ENCODE assay signal across 1 cellular context in genomic region chr2:69203166-69203985, GRCh38.
TF ChIP-seq lines count a peak whose summit lies in the region.

No MANE protein-coding gene starts in this region.

TF ChIP-seq in HepG2, 621 proteins besides CTCF, POLR2A, EP300 and RAD21 (continued from another document):
- TF ChIP-seq, protein P1, sequence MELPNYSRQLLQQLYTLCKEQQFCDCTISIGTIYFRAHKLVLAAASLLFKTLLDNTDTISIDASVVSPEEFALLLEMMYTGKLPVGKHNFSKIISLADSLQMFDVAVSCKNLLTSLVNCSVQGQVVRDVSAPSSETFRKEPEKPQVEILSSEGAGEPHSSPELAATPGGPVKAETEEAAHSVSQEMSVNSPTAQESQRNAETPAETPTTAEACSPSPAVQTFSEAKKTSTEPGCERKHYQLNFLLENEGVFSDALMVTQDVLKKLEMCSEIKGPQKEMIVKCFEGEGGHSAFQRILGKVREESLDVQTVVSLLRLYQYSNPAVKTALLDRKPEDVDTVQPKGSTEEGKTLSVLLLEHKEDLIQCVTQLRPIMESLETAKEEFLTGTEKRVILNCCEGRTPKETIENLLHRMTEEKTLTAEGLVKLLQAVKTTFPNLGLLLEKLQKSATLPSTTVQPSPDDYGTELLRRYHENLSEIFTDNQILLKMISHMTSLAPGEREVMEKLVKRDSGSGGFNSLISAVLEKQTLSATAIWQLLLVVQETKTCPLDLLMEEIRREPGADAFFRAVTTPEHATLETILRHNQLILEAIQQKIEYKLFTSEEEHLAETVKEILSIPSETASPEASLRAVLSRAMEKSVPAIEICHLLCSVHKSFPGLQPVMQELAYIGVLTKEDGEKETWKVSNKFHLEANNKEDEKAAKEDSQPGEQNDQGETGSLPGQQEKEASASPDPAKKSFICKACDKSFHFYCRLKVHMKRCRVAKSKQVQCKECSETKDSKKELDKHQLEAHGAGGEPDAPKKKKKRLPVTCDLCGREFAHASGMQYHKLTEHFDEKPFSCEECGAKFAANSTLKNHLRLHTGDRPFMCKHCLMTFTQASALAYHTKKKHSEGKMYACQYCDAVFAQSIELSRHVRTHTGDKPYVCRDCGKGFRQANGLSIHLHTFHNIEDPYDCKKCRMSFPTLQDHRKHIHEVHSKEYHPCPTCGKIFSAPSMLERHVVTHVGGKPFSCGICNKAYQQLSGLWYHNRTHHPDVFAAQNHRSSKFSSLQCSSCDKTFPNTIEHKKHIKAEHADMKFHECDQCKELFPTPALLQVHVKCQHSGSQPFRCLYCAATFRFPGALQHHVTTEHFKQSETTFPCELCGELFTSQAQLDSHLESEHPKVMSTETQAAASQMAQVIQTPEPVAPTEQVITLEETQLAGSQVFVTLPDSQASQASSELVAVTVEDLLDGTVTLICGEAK (IDR thresholded peaks at IDR 0.05) = 0 out of 2 replicates have a peak, but pooled peaks have one; percentile 21
- TF ChIP-seq, protein P1 (CRISPR knock-in tag; IDR thresholded peaks at IDR 0.05) = no peak
- no peak for TF ChIP-seq ZNF205 (CRISPR knock-in tag; IDR thresholded peaks at IDR 0.05)
- TF ChIP-seq, protein P2, sequence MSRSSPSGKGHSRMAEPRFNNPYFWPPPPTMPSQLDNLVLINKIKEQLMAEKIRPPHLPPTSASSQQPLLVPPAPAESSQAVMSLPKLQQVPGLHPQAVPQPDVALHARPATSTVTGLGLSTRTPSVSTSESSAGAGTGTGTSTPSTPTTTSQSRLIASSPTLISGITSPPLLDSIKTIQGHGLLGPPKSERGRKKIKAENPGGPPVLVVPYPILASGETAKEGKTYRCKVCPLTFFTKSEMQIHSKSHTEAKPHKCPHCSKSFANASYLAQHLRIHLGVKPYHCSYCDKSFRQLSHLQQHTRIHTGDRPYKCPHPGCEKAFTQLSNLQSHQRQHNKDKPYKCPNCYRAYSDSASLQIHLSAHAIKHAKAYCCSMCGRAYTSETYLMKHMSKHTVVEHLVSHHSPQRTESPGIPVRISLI (CRISPR knock-in tag; IDR thresholded peaks at IDR 0.05; ENCODE audit: borderline replicate concordance) = peak; percentile 54; the same call in 1 of the 2 replicates
- TF ChIP-seq HMG20A (CRISPR knock-in tag; IDR thresholded peaks at IDR 0.05; ENCODE audit: borderline replicate concordance) = peak; percentile 58; the same call in 1 of the 2 replicates
- no peak for TF ChIP-seq ZNF792 (CRISPR knock-in tag; IDR thresholded peaks at IDR 0.05)
- TF ChIP-seq FOXO4 (CRISPR knock-in tag; conservative IDR thresholded peaks at IDR 0.05) = 0 out of 2 replicates have a peak, but pooled peaks have one; percentile 39
- TF ChIP-seq ZNF343 (CRISPR knock-in tag; IDR thresholded peaks at IDR 0.05) = no peak
- peak; percentile 68 for TF ChIP-seq ISL2 (CRISPR knock-in tag; IDR thresholded peaks at IDR 0.05)
- TF ChIP-seq FOXK1 (CRISPR knock-in tag; IDR thresholded peaks at IDR 0.05; ENCODE audit: borderline replicate concordance, low read depth) = 0 out of 2 replicates have a peak, but pooled peaks have one; percentile 30
- TF ChIP-seq TRIM24 (CRISPR knock-in tag; IDR thresholded peaks at IDR 0.05) = no peak
- peak; percentile 57; the same call in 1 of the 2 replicates for TF ChIP-seq PHF21A (CRISPR knock-in tag; IDR thresholded peaks at IDR 0.05)
- TF ChIP-seq, protein P3, sequence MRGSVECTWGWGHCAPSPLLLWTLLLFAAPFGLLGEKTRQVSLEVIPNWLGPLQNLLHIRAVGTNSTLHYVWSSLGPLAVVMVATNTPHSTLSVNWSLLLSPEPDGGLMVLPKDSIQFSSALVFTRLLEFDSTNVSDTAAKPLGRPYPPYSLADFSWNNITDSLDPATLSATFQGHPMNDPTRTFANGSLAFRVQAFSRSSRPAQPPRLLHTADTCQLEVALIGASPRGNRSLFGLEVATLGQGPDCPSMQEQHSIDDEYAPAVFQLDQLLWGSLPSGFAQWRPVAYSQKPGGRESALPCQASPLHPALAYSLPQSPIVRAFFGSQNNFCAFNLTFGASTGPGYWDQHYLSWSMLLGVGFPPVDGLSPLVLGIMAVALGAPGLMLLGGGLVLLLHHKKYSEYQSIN (CRISPR knock-in tag; IDR thresholded peaks at IDR 0.05; ENCODE audit: borderline replicate concordance) = no peak
- peak; percentile 89 for TF ChIP-seq ZNF644 (CRISPR knock-in tag; IDR thresholded peaks at IDR 0.05; ENCODE audit: low read depth)
- no peak for TF ChIP-seq ZNF878 (CRISPR knock-in tag; IDR thresholded peaks at IDR 0.05)
- TF ChIP-seq SSRP1 (CRISPR knock-in tag; IDR thresholded peaks at IDR 0.05) = no peak
- no peak for TF ChIP-seq MTA1 (CRISPR knock-in tag; IDR thresholded peaks at IDR 0.05; ENCODE audit: borderline replicate concordance)
- 0 out of 2 replicates have a peak, but pooled peaks have one; percentile 17 for TF ChIP-seq NCOA2 (CRISPR knock-in tag; IDR thresholded peaks at IDR 0.05)
- peak; percentile 21; the same call in 1 of the 2 replicates for TF ChIP-seq ZNF292 (CRISPR knock-in tag; IDR thresholded peaks at IDR 0.05; ENCODE audit: borderline replicate concordance, low read depth)
- TF ChIP-seq JUNB (CRISPR knock-in tag; IDR thresholded peaks at IDR 0.05; ENCODE audit: borderline replicate concordance) = no peak
- 0 out of 2 replicates have a peak, but pooled peaks have one; percentile 50 for TF ChIP-seq NFIC (IDR thresholded peaks at IDR 0.05; ENCODE audit: low read length)
- TF ChIP-seq ZNF713 (CRISPR knock-in tag; IDR thresholded peaks at IDR 0.05) = no peak
- TF ChIP-seq ZSCAN9 (CRISPR knock-in tag; IDR thresholded peaks at IDR 0.05; ENCODE audit: borderline replicate concordance) = 0 out of 2 replicates have a peak, but pooled peaks have one; percentile 27
- TF ChIP-seq ZNF501 (CRISPR knock-in tag; IDR thresholded peaks at IDR 0.05) = no peak
- TF ChIP-seq CAMTA2 (CRISPR knock-in tag; IDR thresholded peaks at IDR 0.05; ENCODE audit: borderline replicate concordance) = no peak
- no peak for TF ChIP-seq POGK (CRISPR knock-in tag; conservative IDR thresholded peaks at IDR 0.05)
- no peak for TF ChIP-seq MYC (CRISPR knock-in tag; IDR thresholded peaks at IDR 0.05; ENCODE audit: borderline replicate concordance)
- peak; percentile 67 for TF ChIP-seq HNRNPK (IDR thresholded peaks at IDR 0.05; ENCODE audit: low read depth, low read length, poor library complexity, severe bottlenecking)
- 0 out of 2 replicates have a peak, but pooled peaks have one; percentile 65 for TF ChIP-seq KAT7 (CRISPR knock-in tag; IDR thresholded peaks at IDR 0.05; ENCODE audit: borderline replicate concordance)
- no peak for TF ChIP-seq NAIF1 (CRISPR knock-in tag; IDR thresholded peaks at IDR 0.05; ENCODE audit: borderline replicate concordance)
- TF ChIP-seq ARID2 (CRISPR knock-in tag; IDR thresholded peaks at IDR 0.05; ENCODE audit: borderline replicate concordance) = peak; percentile 47; the same call in 1 of the 2 replicates
- TF ChIP-seq NFYC (CRISPR knock-in tag; IDR thresholded peaks at IDR 0.05) = 0 out of 2 replicates have a peak, but pooled peaks have one; percentile 19
- TF ChIP-seq JARID2 (CRISPR knock-in tag; IDR thresholded peaks at IDR 0.05; ENCODE audit: insufficient replicate concordance) = no peak
- peak; percentile 70 for TF ChIP-seq FOXP4 (CRISPR knock-in tag; IDR thresholded peaks at IDR 0.05)
- TF ChIP-seq, protein P4, sequence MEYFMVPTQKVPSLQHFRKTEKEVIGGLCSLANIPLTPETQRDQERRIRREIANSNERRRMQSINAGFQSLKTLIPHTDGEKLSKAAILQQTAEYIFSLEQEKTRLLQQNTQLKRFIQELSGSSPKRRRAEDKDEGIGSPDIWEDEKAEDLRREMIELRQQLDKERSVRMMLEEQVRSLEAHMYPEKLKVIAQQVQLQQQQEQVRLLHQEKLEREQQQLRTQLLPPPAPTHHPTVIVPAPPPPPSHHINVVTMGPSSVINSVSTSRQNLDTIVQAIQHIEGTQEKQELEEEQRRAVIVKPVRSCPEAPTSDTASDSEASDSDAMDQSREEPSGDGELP (IDR thresholded peaks at IDR 0.05; ENCODE audit: borderline replicate concordance, low read depth) = peak; percentile 84
- TF ChIP-seq TIGD3 (CRISPR knock-in tag; IDR thresholded peaks at IDR 0.05; ENCODE audit: borderline replicate concordance) = no peak
- TF ChIP-seq PRMT3 (CRISPR knock-in tag; IDR thresholded peaks at IDR 0.05; ENCODE audit: borderline replicate concordance, low read depth) = no peak
- 0 out of 2 replicates have a peak, but pooled peaks have one; percentile 52 for TF ChIP-seq ZNF256 (CRISPR knock-in tag; conservative IDR thresholded peaks at IDR 0.05)
- no peak for TF ChIP-seq CHD2 (IDR thresholded peaks at IDR 0.05; ENCODE audit: low read depth, low read length)
- TF ChIP-seq HDAC2 (CRISPR knock-in tag; IDR thresholded peaks at IDR 0.05) = peak; percentile 53; the same call in 1 of the 2 replicates
- no peak for TF ChIP-seq KLF9 (CRISPR knock-in tag; IDR thresholded peaks at IDR 0.05; ENCODE audit: low read depth)
- TF ChIP-seq ELF4 (CRISPR knock-in tag; IDR thresholded peaks at IDR 0.05; ENCODE audit: borderline replicate concordance) = 0 out of 2 replicates have a peak, but pooled peaks have one; percentile 55
